In the genomic region with DNA sequence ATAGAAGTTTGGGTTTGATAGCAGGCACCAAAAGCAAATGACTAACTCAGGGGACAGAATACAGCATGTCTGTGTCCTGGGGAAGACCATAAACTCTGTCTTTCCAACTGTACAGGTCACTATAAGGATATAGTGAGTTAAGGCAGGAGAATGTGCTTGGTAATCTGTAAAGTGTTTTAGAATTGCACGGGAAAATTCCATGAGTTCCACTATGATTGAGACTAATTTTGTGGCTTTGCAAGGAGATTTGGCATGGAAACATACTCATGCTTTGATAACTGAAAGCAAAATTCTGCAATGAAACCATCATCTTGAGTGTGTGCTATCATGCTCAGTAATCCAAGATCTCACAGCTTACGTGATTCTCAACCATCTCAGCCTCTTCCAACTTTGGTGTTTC, we compare ENCODE assay signal across 21 cellular contexts.
DNase-seq lines count a peak whose midpoint lies in the region; TF ChIP-seq lines count a peak whose summit lies in the region.
"Had no signal": no experiment of that assay in that cellular context is flagged by ENCODE, and none has a peak within 500 bp of the region (broad histone marks: within the 10 kb centered on the region; RNA-seq: fewer than 3 reads in every experiment).

No MANE protein-coding gene starts in this region.

- TF ChIP-seq EP300 in esophagus muscularis mucosa (IDR thresholded peaks at IDR 0.05), result no peak

- intact Hi-C loops in esophagus muscularis mucosa (cut with DNase I), result no loop called here

- H3K4me3 ChIP-seq in AG04449 (ENCODE audit: low read depth, low read length), result peak overlapping the region; percentile 59
- no peak overlapping the region for H3K4me3 ChIP-seq in esophagus muscularis mucosa
- H3K4me3 ChIP-seq: MG63, right atrium auricular region, upper lobe of right lung had no signal

- DNase-seq in AG04449 (ENCODE audit: low read depth, low spot score) (peak; percentile 96), HS-27A (ENCODE audit: low read depth) (peak; percentile 76), astrocyte of the hippocampus (ENCODE audit: low read depth, low spot score) (peak; percentile 84), kidney tubule cell (ENCODE audit: low spot score) (peak; percentile 60), Ammon's horn (ENCODE audit: low spot score) (no peak), COLO829 (ENCODE audit: low spot score) (no peak), medulla oblongata (ENCODE audit: extremely low spot score) (no peak), esophagus muscularis mucosa (ENCODE audit: extremely low spot score) (no peak)
- DNase-seq: activated CD8-positive, alpha-beta memory T cell treated with anti-CD3 and anti-CD28 coated beads, Interleukin-2, amount 50 U/mL, for 48 hours; activated naive CD4-positive, alpha-beta T cell treated with Interleukin-2 at 50 U/mL for 16 hours; AML-193; central memory CD4-positive, alpha-beta T cell; DMS153; hypothalamus; MG63; NCI-H187; NCI-H526; stimulated activated CD4-positive, alpha-beta T cell treated with anti-CD3 and anti-CD28 coated beads, Interleukin-4, amount 100 ng/mL, for 1 hour; T-helper 1 cell; upper lobe of right lung had no signal

- H3K36me3 ChIP-seq in esophagus muscularis mucosa, result peaks cover 0 to 4% (median 0%) of the 10 kb centered on the region in 4 donors
- H3K36me3 ChIP-seq: MG63, right atrium auricular region, upper lobe of right lung had no signal

- CTCF ChIA-PET in AG04449 (lab: Yijun Ruan, JAX), result interaction anchor here (0.8 to 2.2 kb wide), 6 partner anchors 9 to 350 kb away, joined by 3 to 10 read pairs (median 4); no protein-coding TSS in a partner anchor

- 63% methylated on average over 2 of the region's 2 CpGs for WGBS in esophagus muscularis mucosa

- no peaks in the 10 kb centered on the region for H3K4me1 ChIP-seq in esophagus muscularis mucosa
- H3K4me1 ChIP-seq: right atrium auricular region, upper lobe of right lung had no signal

- H3K9me3 ChIP-seq in esophagus muscularis mucosa, result no peaks in the 10 kb centered on the region
- H3K9me3 ChIP-seq: MG63, right atrium auricular region, upper lobe of right lung had no signal

- H3K27me3 ChIP-seq in esophagus muscularis mucosa, result peaks cover 0 to 3% (median 0%) of the 10 kb centered on the region in 4 donors
- H3K27me3 ChIP-seq: MG63, right atrium auricular region, upper lobe of right lung had no signal

- no peak overlapping the region for H3K27ac ChIP-seq in esophagus muscularis mucosa (replicated peaks in 1 of 4)
- H3K27ac ChIP-seq: right atrium auricular region, upper lobe of right lung had no signal

- no peak for TF ChIP-seq POLR2A in esophagus muscularis mucosa (IDR thresholded peaks at IDR 0.05; ENCODE audit: low read depth)

- POLR2A ChIA-PET in AG04449 (lab: Yijun Ruan, JAX), result interaction anchor here (1.2 to 1.6 kb wide), 2 partner anchors 9 to 185 kb away, joined by 3 to 7 read pairs; no protein-coding TSS in a partner anchor

- TF ChIP-seq CTCF in AG04449 (IDR thresholded peaks at IDR 0.05; ENCODE audit: insufficient read depth, low read length, missing control alignments) (no peak), esophagus muscularis mucosa (IDR thresholded peaks at IDR 0.05) (no peak)

Comparison
In these comparisons a context has a peak if more than half of its experiments do, and no peak if none do; other contexts are left out.
1. DNase-seq: peak in AG04449 (single experiment), HS-27A (single experiment), astrocyte of the hippocampus (single experiment) and kidney tubule cell (single experiment); none in Ammon's horn (single experiment), COLO829 (single experiment), medulla oblongata (single experiment) and esophagus muscularis mucosa (single experiment).